In genomic region chr11:50170115-50170514, GRCh38 we compare ENCODE assay signal across 32 cellular contexts.
"Had no signal": no experiment of that assay in that cellular context is flagged by ENCODE, and none has a peak within 500 bp of the region (broad histone marks: within the 10 kb centered on the region; RNA-seq: fewer than 3 reads in every experiment).

No MANE protein-coding gene starts in this region.

- H3K4me1 ChIP-seq: adrenal gland, body of pancreas had no signal

- H3K4me3 ChIP-seq: adrenal gland, body of pancreas, cardiac muscle cell had no signal

- H3K9me3 ChIP-seq: adrenal gland, body of pancreas had no signal

- DNase-seq: activated B cell treated with CpG ODN at 0.5 μM for 24 hours; activated CD4-positive, alpha-beta memory T cell treated with anti-CD3 and anti-CD28 coated beads for 36 hours; activated CD4-positive, alpha-beta T cell treated with anti-CD3 and anti-CD28 coated beads for 4 hours; activated CD4-positive, alpha-beta T cell treated with anti-CD3 and anti-CD28 coated beads, Interleukin-2, amount 10 ng/mL, durations not matched to agents 24 days and 14 days; activated CD4-positive, alpha-beta T cell treated with anti-CD3 and anti-CD28 coated beads, Interleukin-2, amount 50 U/mL, for 1 hour; activated CD4-positive, alpha-beta T cell treated with anti-CD3 and anti-CD28 coated beads, Interleukin-2, amount 50 U/mL, for 4 hours; activated CD4-positive, CD25-positive, alpha-beta regulatory T cell treated with anti-CD3 and anti-CD28 coated beads, Interleukin-2, amount 50 U/mL, for 72 hours; activated CD8-positive, alpha-beta memory T cell treated with anti-CD3 and anti-CD28 coated beads, Interleukin-2, amount 50 U/mL, for 4 hours; activated CD8-positive, alpha-beta T cell treated with anti-CD3 and anti-CD28 coated beads for 36 hours; activated effector memory CD4-positive, alpha-beta T cell treated with anti-CD3 and anti-CD28 coated beads, Interleukin-2, amount 50 U/mL, for 16 hours; activated gamma-delta T cell treated with Interleukin-2 at 50 U/mL for 16 hours; activated naive CD4-positive, alpha-beta T cell; activated naive CD4-positive, alpha-beta T cell treated with anti-CD3 and anti-CD28 coated beads for 36 hours; activated naive CD4-positive, alpha-beta T cell treated with anti-CD3 and anti-CD28 coated beads, Interleukin-2, amount 50 U/mL, for 16 hours; activated naive CD8-positive, alpha-beta T cell treated with anti-CD3 and anti-CD28 coated beads for 36 hours; activated T-cell treated with anti-CD3 and anti-CD28 coated beads for 4 hours; activated T-cell treated with anti-CD3 and anti-CD28 coated beads, Interleukin-2, amount 50 U/mL, for 1 hour; activated T-cell treated with anti-CD3 and anti-CD28 coated beads, Interleukin-2, amount 50 U/mL, for 4 hours; activated T-cell treated with anti-CD3 and anti-CD28 coated beads, Interleukin-2, amount 50 U/mL, for 72 hours; adrenal gland; amniotic stem cell; aorta; body of pancreas; brain microvascular endothelial cell; caudate nucleus; cerebellar nuclear complex; T-helper 2 cell; T-helper 9 cell had no signal

- H3K36me3 ChIP-seq: adrenal gland, brain microvascular endothelial cell, cardiac muscle cell had no signal

- H3K27me3 ChIP-seq: adrenal gland, body of pancreas, brain microvascular endothelial cell, cardiac muscle cell had no signal

- H3K27ac ChIP-seq: adrenal gland, body of pancreas, brain microvascular endothelial cell, cardiac muscle cell, VCaP had no signal

- ATAC-seq: activated CD8-positive, alpha-beta T cell treated with anti-CD3 and anti-CD28 coated beads for 36 hours; activated naive CD4-positive, alpha-beta T cell treated with anti-CD3 and anti-CD28 coated beads, Interleukin-2, amount 50 U/mL, for 72 hours; activated T-cell treated with anti-CD3 and anti-CD28 coated beads, Interleukin-2, amount 50 U/mL, for 4 hours; activated T-cell treated with anti-CD3 and anti-CD28 coated beads, Interleukin-2, amount 50 U/mL, for 72 hours; activated T-helper 17 cell treated with anti-CD3 and anti-CD28 coated beads, Interleukin-2, amount 50 U/mL, for 72 hours; body of pancreas had no signal
